In genomic region chr13:33264620-33264978, GRCh38 we compare ENCODE assay signal across 14 cellular contexts. TPM values are rescaled to one million over a fixed set of nuclear protein-coding genes. Genes with fewer than 3 reads are reported as not detected.
A peak's percentile ranks its signal among the peaks of the same experiment; 100 is the strongest.
DNase-seq lines count a peak whose midpoint lies in the region; ATAC-seq and TF ChIP-seq lines count a peak whose summit lies in the region.
"Had no signal": no experiment of that assay in that cellular context is flagged by ENCODE, and none has a peak within 500 bp of the region (broad histone marks: within the 10 kb centered on the region; RNA-seq: fewer than 3 reads in every experiment).

No MANE protein-coding gene starts in this region.

- DNase-seq in chondrocyte (ENCODE audit: low spot score): no peak
- peak; percentile 75 for DNase-seq in kidney tubule cell (ENCODE audit: low spot score)
- peak; percentile 90 for DNase-seq in renal cortical epithelial cell (ENCODE audit: low read depth)
- no peak for DNase-seq in RKO (ENCODE audit: low spot score)
- DNase-seq in stimulated activated naive CD4-positive, alpha-beta T cell treated with Interleukin-2 at 50 U/mL for 16 hours (lab: John Stamatoyannopoulos, UW): no peak
- DNase-seq: activated CD4-positive, alpha-beta T cell treated with anti-CD3 and anti-CD28 coated beads, Interleukin-2, amount 10 ng/mL, durations not matched to agents 7 days and 5 days; activated T-cell treated with anti-CD3 and anti-CD28 coated beads, Interleukin-2, amount 50 U/mL, for 4 hours; dermis blood vessel endothelial cell; NCI-H1417 treated with DMSO at 0.1 percent for 48 hours; NCI-H510A had no signal

- ATAC-seq in GM18868 (IDR thresholded peaks at IDR 0.05; ENCODE audit: unreplicated experiment) (no peak), GM19328 (IDR thresholded peaks at IDR 0.05; ENCODE audit: unreplicated experiment) (no peak)
- ATAC-seq: activated T-cell treated with anti-CD3 and anti-CD28 coated beads, Interleukin-2, amount 50 U/mL, for 4 hours had no signal

- POLR2A ChIA-PET in HEK293 (lab: Yijun Ruan, JAX): no interaction called here

- peak overlapping the region; percentile 80 for H3K27ac Mint-ChIP-seq in chondrocyte (ENCODE audit: unreplicated experiment)
- H3K27ac Mint-ChIP-seq: activated CD4-positive, alpha-beta T cell treated with anti-CD3 and anti-CD28 coated beads, Interleukin-2, amount 10 ng/mL, durations not matched to agents 7 days and 5 days had no signal

- no peaks in the 10 kb centered on the region for H3K9me3 Mint-ChIP-seq in chondrocyte (ENCODE audit: low read depth)
- H3K9me3 Mint-ChIP-seq: activated CD4-positive, alpha-beta T cell treated with anti-CD3 and anti-CD28 coated beads, Interleukin-2, amount 10 ng/mL, durations not matched to agents 7 days and 5 days; activated T-cell treated with anti-CD3 and anti-CD28 coated beads, Interleukin-2, amount 50 U/mL, for 4 hours; nephron had no signal

- H3K27me3 Mint-ChIP-seq in chondrocyte (ENCODE audit: low read depth): no peaks in the 10 kb centered on the region

- H3K4me3 Mint-ChIP-seq in chondrocyte (ENCODE audit: unreplicated experiment): no peak overlapping the region
- H3K4me3 Mint-ChIP-seq: activated CD4-positive, alpha-beta T cell treated with anti-CD3 and anti-CD28 coated beads, Interleukin-2, amount 10 ng/mL, durations not matched to agents 7 days and 5 days; activated T-cell treated with anti-CD3 and anti-CD28 coated beads, Interleukin-2, amount 50 U/mL, for 4 hours; nephron had no signal

- no peaks in the 10 kb centered on the region; the same call in 1 of the 2 replicates for H3K4me1 ChIP-seq in HEK293 (ENCODE audit: control insufficient read depth, insufficient read depth, low read length)

- peaks cover 88% of the 10 kb centered on the region for H3K4me1 Mint-ChIP-seq in chondrocyte (ENCODE audit: low read depth)
- H3K4me1 Mint-ChIP-seq: activated CD4-positive, alpha-beta T cell treated with anti-CD3 and anti-CD28 coated beads, Interleukin-2, amount 10 ng/mL, durations not matched to agents 7 days and 5 days had no signal

- TF ChIP-seq CTCF in HEK293 (tag by site-specific recombination; IDR thresholded peaks at IDR 0.05): no peak
- TF ChIP-seq CTCF in chondrocyte (IDR thresholded peaks at IDR 0.05): no peak

- CTCF ChIA-PET in HEK293 (lab: Yijun Ruan, JAX): no interaction called here

- H3K4me3 ChIP-seq in HEK293 (ENCODE audit: low read depth, low read length): no peak overlapping the region

- peaks cover 4% of the 10 kb centered on the region for H3K36me3 Mint-ChIP-seq in chondrocyte (ENCODE audit: low read depth)

- no peak overlapping the region for H3K27ac ChIP-seq in HEK293 (ENCODE audit: extremely low read depth, low read depth, low read length)

- H3K36me3 ChIP-seq in HEK293 (ENCODE audit: control insufficient read depth in 2 of 2, insufficient read depth in 1 of 2, low read length in 2 of 2): no peaks in the 10 kb centered on the region

- no peaks in the 10 kb centered on the region for H3K9me3 ChIP-seq in HEK293 (ENCODE audit: control insufficient read depth, insufficient read depth, low read depth, low read length)

TF ChIP-seq in HEK293, 187 proteins besides CTCF, POLR2A, EP300 and RAD21:
- peak; percentile 74; the same call in 1 of the 2 replicates for TF ChIP-seq PRDM4 (tag by site-specific recombination; IDR thresholded peaks at IDR 0.05)
- no peak for TF ChIP-seq ZNF23 (tag by site-specific recombination; IDR thresholded peaks at IDR 0.05; ENCODE audit: borderline replicate concordance)
- no peak for TF ChIP-seq ZNF394 (tag by site-specific recombination; IDR thresholded peaks at IDR 0.05; ENCODE audit: borderline replicate concordance)

RNA-seq across cellular contexts. Expression of gene STARD13, which starts 21.0 kb away (rescaled TPM):
- total RNA-seq in chondrocyte: 37.6 to 57.8 TPM (median 41.0 TPM) in 3 replicates
- total RNA-seq in renal cortical epithelial cell: 11.6 and 53.2 TPM in 2 replicates

Comparison
In these comparisons a context has a peak if more than half of its experiments do, and no peak if none do; other contexts are left out.
1. DNase-seq: peak in kidney tubule cell (single experiment) and renal cortical epithelial cell (single experiment); none in chondrocyte (single experiment), RKO (single experiment) and stimulated activated naive CD4-positive, alpha-beta T cell treated with Interleukin-2 at 50 U/mL for 16 hours (single experiment).